ENCODE assay signal across 2 cellular contexts in genomic region chr14:64507376-64508156, GRCh38.
TF ChIP-seq lines count a peak whose summit lies in the region.

No MANE protein-coding gene starts in this region.

TF ChIP-seq in A549, 52 proteins besides CTCF, POLR2A, EP300 and RAD21:
- TF ChIP-seq HOXB5 (CRISPR knock-in tag; IDR thresholded peaks at IDR 0.05) (no peak), HOXA7 (CRISPR knock-in tag; IDR thresholded peaks at IDR 0.05) (no peak), KDM1A (IDR thresholded peaks at IDR 0.05; ENCODE audit: low read depth) (no peak), HDAC2 (IDR thresholded peaks at IDR 0.05) (no peak), FOSL2 (IDR thresholded peaks at IDR 0.05) (no peak), FOSL2 (CRISPR knock-in tag; IDR thresholded peaks at IDR 0.05) (no peak), ZSCAN20 (CRISPR knock-in tag; IDR thresholded peaks at IDR 0.05) (no peak), BCL3 (IDR thresholded peaks at IDR 0.05) (no peak), CHD4 (IDR thresholded peaks at IDR 0.05; ENCODE audit: borderline replicate concordance) (no peak), RCOR1 (IDR thresholded peaks at IDR 0.05; ENCODE audit: low read depth, low read length) (no peak), PHF8 (IDR thresholded peaks at IDR 0.05; ENCODE audit: borderline replicate concordance, low read depth) (no peak), HEYL (CRISPR knock-in tag; IDR thresholded peaks at IDR 0.05) (no peak), MYC (IDR thresholded peaks at IDR 0.05; ENCODE audit: borderline replicate concordance, low read length) (no peak), MAX (IDR thresholded peaks at IDR 0.05) (no peak), HOXB13 (CRISPR knock-in tag; IDR thresholded peaks at IDR 0.05; ENCODE audit: low read depth) (no peak), ATOH8 (CRISPR knock-in tag; IDR thresholded peaks at IDR 0.05; ENCODE audit: low read depth) (no peak), NPAS2 (CRISPR knock-in tag; IDR thresholded peaks at IDR 0.05; ENCODE audit: borderline replicate concordance) (no peak), ZC3H11A (IDR thresholded peaks at IDR 0.05) (no peak), MAZ (IDR thresholded peaks at IDR 0.05; ENCODE audit: borderline replicate concordance, low read depth, low read length) (no peak), PBX3 (IDR thresholded peaks at IDR 0.05) (no peak), ESRRA (IDR thresholded peaks at IDR 0.05; ENCODE audit: borderline replicate concordance, low read length) (no peak)

TF ChIP-seq in HCT116, 20 proteins besides CTCF, POLR2A, EP300 and RAD21:
- TF ChIP-seq MAX (IDR thresholded peaks at IDR 0.05) (no peak), SP1 (IDR thresholded peaks at IDR 0.05; ENCODE audit: low read depth) (no peak), ATF3 (IDR thresholded peaks at IDR 0.05) (no peak), POLR2AphosphoS5 (IDR thresholded peaks at IDR 0.05; ENCODE audit: low read depth, low read length) (no peak), ZFX (IDR thresholded peaks at IDR 0.05) (no peak), CBX3 (IDR thresholded peaks at IDR 0.05; ENCODE audit: low read depth) (no peak), REST (IDR thresholded peaks at IDR 0.05; ENCODE audit: low read depth) (no peak), YY1 (IDR thresholded peaks at IDR 0.05; ENCODE audit: extremely low read depth, insufficient replicate concordance, low read depth, low read length) (no peak)
